1 cellular context compared by ENCODE assay signal in the genomic region with DNA sequence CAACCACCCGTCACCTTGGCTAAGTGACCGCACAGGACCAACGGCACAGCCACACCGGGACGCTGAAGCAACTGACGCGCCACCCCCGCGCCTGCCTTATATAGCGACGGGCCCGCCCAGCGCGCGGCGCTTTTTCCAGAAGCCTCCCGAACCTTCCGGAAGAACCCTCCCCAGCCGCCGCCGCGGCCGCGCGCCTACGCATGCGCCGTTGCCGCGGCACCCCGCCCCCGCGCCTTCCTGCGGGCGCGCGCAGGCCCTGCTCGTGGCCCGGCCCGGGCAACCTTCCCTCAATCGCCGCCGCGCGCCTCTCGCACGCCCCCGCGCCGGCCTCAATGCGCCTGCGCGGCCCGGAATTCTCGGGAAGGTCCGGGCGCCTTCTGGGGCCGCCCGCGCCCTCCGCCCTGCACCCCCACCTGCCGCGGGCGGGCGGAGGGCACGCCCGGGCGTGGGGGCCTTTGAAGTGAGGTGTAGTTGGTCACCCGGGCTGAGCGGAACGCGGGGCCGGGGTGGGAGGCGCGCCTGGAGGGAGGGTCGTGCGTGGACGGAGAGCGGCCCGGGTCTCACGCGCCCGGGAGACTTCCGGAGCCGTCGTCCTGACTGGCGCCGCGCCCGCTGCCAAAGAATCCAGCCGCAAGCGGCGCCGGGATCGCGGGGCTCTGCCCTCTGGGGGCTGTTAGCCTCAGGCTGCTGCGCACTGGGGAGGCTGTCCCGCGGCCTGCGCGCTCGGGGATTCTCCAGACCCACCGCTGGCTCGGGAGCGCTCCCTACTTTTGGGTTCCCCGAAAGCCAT.
TF ChIP-seq lines count a peak whose summit lies in the region.

A gene (minus strand): TSS at position 73 of the 790 bp plus-strand sequence. CDS start 666 bp downstream, outside the sequence.

TF ChIP-seq in WTC11, 78 proteins besides CTCF, POLR2A, EP300 and RAD21 (continued from another document and continues in another):
- TF ChIP-seq, protein P1, sequence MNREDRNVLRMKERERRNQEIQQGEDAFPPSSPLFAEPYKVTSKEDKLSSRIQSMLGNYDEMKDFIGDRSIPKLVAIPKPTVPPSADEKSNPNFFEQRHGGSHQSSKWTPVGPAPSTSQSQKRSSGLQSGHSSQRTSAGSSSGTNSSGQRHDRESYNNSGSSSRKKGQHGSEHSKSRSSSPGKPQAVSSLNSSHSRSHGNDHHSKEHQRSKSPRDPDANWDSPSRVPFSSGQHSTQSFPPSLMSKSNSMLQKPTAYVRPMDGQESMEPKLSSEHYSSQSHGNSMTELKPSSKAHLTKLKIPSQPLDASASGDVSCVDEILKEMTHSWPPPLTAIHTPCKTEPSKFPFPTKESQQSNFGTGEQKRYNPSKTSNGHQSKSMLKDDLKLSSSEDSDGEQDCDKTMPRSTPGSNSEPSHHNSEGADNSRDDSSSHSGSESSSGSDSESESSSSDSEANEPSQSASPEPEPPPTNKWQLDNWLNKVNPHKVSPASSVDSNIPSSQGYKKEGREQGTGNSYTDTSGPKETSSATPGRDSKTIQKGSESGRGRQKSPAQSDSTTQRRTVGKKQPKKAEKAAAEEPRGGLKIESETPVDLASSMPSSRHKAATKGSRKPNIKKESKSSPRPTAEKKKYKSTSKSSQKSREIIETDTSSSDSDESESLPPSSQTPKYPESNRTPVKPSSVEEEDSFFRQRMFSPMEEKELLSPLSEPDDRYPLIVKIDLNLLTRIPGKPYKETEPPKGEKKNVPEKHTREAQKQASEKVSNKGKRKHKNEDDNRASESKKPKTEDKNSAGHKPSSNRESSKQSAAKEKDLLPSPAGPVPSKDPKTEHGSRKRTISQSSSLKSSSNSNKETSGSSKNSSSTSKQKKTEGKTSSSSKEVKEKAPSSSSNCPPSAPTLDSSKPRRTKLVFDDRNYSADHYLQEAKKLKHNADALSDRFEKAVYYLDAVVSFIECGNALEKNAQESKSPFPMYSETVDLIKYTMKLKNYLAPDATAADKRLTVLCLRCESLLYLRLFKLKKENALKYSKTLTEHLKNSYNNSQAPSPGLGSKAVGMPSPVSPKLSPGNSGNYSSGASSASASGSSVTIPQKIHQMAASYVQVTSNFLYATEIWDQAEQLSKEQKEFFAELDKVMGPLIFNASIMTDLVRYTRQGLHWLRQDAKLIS (CRISPR knock-in tag; IDR thresholded peaks at IDR 0.05; ENCODE audit: borderline replicate concordance) = no peak
- TF ChIP-seq ZNF232 (CRISPR knock-in tag; IDR thresholded peaks at IDR 0.05) (peak; percentile 20; the same call in 1 of the 2 replicates), ZNF317 (CRISPR knock-in tag; IDR thresholded peaks at IDR 0.05; ENCODE audit: borderline replicate concordance, low read depth) (no peak), KAT7 (CRISPR knock-in tag; IDR thresholded peaks at IDR 0.05; ENCODE audit: borderline replicate concordance) (no peak), RORB (CRISPR knock-in tag; IDR thresholded peaks at IDR 0.05) (no peak), NR1H2 (CRISPR knock-in tag; IDR thresholded peaks at IDR 0.05) (no peak), FOXP1 (CRISPR knock-in tag; IDR thresholded peaks at IDR 0.05; ENCODE audit: borderline replicate concordance) (peak; percentile 3; the same call in 1 of the 2 replicates), ZNF416 (CRISPR knock-in tag; IDR thresholded peaks at IDR 0.05) (peak; percentile 40; the same call in 1 of the 2 replicates), ZNF671 (CRISPR knock-in tag; IDR thresholded peaks at IDR 0.05) (no peak), TEAD4 (CRISPR knock-in tag; IDR thresholded peaks at IDR 0.05) (no peak), RELA (CRISPR knock-in tag; IDR thresholded peaks at IDR 0.05; ENCODE audit: borderline replicate concordance) (no peak), TEAD1 (CRISPR knock-in tag; IDR thresholded peaks at IDR 0.05) (peak; percentile 66; the same call in 1 of the 2 replicates), TCF7 (CRISPR knock-in tag; IDR thresholded peaks at IDR 0.05; ENCODE audit: low read depth) (no peak), CREM (CRISPR knock-in tag; IDR thresholded peaks at IDR 0.05) (peak; percentile 51), TP53 (CRISPR knock-in tag; IDR thresholded peaks at IDR 0.05) (no peak), ZBTB21 (CRISPR knock-in tag; IDR thresholded peaks at IDR 0.05; ENCODE audit: borderline replicate concordance) (peak; percentile 83), CREB1 (CRISPR knock-in tag; IDR thresholded peaks at IDR 0.05) (no peak), JAZF1 (CRISPR knock-in tag; IDR thresholded peaks at IDR 0.05) (no peak), ETV6 (CRISPR knock-in tag; IDR thresholded peaks at IDR 0.05) (peak; percentile 95), NFE2L1 (CRISPR knock-in tag; IDR thresholded peaks at IDR 0.05) (no peak), ATF1 (CRISPR knock-in tag; IDR thresholded peaks at IDR 0.05) (no peak)
- TF ChIP-seq, protein P2, sequence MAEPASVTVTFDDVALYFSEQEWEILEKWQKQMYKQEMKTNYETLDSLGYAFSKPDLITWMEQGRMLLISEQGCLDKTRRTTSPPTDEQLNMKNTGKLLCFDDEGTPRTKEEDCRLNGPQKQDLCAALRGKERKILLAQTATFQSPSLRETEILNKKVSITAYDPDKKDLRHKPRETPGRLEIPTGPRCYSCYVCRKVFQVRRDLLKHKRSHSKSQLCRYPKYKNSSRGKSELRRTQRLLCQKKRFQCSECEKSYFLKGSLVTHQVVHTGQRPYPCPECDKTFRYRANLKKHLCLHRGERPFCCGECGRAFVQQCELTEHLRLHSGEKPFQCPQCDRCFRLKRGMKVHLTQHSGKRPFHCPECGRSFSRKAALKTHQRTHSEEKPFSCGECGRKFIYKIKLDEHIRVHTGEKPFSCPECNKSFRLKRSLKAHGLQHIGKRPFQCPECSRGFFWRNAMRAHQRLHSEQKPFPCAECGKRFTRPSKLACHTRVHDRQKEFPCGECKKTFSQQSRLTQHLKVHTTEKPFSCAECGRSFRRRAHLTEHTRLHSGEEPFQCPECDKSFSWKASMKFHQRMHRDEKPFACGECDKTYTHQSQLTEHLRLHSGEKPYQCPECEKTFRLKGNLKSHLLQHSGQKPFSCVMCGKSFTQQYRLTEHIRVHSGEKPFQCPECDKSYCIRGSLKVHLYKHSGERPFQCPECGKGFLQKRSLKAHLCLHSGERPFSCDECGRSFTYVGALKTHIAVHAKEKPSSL (CRISPR knock-in tag; conservative IDR thresholded peaks at IDR 0.05) = no peak
- TF ChIP-seq, protein P3, sequence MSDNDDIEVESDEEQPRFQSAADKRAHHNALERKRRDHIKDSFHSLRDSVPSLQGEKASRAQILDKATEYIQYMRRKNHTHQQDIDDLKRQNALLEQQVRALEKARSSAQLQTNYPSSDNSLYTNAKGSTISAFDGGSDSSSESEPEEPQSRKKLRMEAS (CRISPR knock-in tag; IDR thresholded peaks at IDR 0.05) = peak; percentile 79
- TF ChIP-seq, protein P4, sequence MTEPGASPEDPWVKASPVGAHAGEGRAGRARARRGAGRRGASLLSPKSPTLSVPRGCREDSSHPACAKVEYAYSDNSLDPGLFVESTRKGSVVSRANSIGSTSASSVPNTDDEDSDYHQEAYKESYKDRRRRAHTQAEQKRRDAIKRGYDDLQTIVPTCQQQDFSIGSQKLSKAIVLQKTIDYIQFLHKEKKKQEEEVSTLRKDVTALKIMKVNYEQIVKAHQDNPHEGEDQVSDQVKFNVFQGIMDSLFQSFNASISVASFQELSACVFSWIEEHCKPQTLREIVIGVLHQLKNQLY (CRISPR knock-in tag; IDR thresholded peaks at IDR 0.05) = no peak
- TF ChIP-seq, protein P5, sequence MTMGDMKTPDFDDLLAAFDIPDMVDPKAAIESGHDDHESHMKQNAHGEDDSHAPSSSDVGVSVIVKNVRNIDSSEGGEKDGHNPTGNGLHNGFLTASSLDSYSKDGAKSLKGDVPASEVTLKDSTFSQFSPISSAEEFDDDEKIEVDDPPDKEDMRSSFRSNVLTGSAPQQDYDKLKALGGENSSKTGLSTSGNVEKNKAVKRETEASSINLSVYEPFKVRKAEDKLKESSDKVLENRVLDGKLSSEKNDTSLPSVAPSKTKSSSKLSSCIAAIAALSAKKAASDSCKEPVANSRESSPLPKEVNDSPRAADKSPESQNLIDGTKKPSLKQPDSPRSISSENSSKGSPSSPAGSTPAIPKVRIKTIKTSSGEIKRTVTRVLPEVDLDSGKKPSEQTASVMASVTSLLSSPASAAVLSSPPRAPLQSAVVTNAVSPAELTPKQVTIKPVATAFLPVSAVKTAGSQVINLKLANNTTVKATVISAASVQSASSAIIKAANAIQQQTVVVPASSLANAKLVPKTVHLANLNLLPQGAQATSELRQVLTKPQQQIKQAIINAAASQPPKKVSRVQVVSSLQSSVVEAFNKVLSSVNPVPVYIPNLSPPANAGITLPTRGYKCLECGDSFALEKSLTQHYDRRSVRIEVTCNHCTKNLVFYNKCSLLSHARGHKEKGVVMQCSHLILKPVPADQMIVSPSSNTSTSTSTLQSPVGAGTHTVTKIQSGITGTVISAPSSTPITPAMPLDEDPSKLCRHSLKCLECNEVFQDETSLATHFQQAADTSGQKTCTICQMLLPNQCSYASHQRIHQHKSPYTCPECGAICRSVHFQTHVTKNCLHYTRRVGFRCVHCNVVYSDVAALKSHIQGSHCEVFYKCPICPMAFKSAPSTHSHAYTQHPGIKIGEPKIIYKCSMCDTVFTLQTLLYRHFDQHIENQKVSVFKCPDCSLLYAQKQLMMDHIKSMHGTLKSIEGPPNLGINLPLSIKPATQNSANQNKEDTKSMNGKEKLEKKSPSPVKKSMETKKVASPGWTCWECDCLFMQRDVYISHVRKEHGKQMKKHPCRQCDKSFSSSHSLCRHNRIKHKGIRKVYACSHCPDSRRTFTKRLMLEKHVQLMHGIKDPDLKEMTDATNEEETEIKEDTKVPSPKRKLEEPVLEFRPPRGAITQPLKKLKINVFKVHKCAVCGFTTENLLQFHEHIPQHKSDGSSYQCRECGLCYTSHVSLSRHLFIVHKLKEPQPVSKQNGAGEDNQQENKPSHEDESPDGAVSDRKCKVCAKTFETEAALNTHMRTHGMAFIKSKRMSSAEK (CRISPR knock-in tag; IDR thresholded peaks at IDR 0.05; ENCODE audit: borderline replicate concordance) = no peak
- TF ChIP-seq, protein P6, sequence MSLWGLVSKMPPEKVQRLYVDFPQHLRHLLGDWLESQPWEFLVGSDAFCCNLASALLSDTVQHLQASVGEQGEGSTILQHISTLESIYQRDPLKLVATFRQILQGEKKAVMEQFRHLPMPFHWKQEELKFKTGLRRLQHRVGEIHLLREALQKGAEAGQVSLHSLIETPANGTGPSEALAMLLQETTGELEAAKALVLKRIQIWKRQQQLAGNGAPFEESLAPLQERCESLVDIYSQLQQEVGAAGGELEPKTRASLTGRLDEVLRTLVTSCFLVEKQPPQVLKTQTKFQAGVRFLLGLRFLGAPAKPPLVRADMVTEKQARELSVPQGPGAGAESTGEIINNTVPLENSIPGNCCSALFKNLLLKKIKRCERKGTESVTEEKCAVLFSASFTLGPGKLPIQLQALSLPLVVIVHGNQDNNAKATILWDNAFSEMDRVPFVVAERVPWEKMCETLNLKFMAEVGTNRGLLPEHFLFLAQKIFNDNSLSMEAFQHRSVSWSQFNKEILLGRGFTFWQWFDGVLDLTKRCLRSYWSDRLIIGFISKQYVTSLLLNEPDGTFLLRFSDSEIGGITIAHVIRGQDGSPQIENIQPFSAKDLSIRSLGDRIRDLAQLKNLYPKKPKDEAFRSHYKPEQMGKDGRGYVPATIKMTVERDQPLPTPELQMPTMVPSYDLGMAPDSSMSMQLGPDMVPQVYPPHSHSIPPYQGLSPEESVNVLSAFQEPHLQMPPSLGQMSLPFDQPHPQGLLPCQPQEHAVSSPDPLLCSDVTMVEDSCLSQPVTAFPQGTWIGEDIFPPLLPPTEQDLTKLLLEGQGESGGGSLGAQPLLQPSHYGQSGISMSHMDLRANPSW (CRISPR knock-in tag; conservative IDR thresholded peaks at IDR 0.05; ENCODE audit: low read depth) = no peak
- TF ChIP-seq, protein P7, sequence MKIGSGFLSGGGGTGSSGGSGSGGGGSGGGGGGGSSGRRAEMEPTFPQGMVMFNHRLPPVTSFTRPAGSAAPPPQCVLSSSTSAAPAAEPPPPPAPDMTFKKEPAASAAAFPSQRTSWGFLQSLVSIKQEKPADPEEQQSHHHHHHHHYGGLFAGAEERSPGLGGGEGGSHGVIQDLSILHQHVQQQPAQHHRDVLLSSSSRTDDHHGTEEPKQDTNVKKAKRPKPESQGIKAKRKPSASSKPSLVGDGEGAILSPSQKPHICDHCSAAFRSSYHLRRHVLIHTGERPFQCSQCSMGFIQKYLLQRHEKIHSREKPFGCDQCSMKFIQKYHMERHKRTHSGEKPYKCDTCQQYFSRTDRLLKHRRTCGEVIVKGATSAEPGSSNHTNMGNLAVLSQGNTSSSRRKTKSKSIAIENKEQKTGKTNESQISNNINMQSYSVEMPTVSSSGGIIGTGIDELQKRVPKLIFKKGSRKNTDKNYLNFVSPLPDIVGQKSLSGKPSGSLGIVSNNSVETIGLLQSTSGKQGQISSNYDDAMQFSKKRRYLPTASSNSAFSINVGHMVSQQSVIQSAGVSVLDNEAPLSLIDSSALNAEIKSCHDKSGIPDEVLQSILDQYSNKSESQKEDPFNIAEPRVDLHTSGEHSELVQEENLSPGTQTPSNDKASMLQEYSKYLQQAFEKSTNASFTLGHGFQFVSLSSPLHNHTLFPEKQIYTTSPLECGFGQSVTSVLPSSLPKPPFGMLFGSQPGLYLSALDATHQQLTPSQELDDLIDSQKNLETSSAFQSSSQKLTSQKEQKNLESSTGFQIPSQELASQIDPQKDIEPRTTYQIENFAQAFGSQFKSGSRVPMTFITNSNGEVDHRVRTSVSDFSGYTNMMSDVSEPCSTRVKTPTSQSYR (CRISPR knock-in tag; IDR thresholded peaks at IDR 0.05) = 0 out of 2 replicates have a peak, but pooled peaks have one; percentile 16
- TF ChIP-seq, protein P8, sequence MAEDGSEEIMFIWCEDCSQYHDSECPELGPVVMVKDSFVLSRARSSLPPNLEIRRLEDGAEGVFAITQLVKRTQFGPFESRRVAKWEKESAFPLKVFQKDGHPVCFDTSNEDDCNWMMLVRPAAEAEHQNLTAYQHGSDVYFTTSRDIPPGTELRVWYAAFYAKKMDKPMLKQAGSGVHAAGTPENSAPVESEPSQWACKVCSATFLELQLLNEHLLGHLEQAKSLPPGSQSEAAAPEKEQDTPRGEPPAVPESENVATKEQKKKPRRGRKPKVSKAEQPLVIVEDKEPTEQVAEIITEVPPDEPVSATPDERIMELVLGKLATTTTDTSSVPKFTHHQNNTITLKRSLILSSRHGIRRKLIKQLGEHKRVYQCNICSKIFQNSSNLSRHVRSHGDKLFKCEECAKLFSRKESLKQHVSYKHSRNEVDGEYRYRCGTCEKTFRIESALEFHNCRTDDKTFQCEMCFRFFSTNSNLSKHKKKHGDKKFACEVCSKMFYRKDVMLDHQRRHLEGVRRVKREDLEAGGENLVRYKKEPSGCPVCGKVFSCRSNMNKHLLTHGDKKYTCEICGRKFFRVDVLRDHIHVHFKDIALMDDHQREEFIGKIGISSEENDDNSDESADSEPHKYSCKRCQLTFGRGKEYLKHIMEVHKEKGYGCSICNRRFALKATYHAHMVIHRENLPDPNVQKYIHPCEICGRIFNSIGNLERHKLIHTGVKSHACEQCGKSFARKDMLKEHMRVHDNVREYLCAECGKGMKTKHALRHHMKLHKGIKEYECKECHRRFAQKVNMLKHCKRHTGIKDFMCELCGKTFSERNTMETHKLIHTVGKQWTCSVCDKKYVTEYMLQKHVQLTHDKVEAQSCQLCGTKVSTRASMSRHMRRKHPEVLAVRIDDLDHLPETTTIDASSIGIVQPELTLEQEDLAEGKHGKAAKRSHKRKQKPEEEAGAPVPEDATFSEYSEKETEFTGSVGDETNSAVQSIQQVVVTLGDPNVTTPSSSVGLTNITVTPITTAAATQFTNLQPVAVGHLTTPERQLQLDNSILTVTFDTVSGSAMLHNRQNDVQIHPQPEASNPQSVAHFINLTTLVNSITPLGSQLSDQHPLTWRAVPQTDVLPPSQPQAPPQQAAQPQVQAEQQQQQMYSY (CRISPR knock-in tag; IDR thresholded peaks at IDR 0.05) = no peak
- TF ChIP-seq, protein P9, sequence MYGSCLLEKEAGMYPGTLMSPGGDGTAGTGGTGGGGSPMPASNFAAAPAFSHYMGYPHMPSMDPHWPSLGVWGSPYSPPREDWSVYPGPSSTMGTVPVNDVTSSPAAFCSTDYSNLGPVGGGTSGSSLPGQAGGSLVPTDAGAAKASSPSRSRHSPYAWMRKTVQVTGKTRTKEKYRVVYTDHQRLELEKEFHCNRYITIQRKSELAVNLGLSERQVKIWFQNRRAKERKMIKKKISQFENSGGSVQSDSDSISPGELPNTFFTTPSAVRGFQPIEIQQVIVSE (CRISPR knock-in tag; IDR thresholded peaks at IDR 0.05; ENCODE audit: borderline replicate concordance) = no peak
